ENCODE assay signal across 8 cellular contexts in the genomic region with DNA sequence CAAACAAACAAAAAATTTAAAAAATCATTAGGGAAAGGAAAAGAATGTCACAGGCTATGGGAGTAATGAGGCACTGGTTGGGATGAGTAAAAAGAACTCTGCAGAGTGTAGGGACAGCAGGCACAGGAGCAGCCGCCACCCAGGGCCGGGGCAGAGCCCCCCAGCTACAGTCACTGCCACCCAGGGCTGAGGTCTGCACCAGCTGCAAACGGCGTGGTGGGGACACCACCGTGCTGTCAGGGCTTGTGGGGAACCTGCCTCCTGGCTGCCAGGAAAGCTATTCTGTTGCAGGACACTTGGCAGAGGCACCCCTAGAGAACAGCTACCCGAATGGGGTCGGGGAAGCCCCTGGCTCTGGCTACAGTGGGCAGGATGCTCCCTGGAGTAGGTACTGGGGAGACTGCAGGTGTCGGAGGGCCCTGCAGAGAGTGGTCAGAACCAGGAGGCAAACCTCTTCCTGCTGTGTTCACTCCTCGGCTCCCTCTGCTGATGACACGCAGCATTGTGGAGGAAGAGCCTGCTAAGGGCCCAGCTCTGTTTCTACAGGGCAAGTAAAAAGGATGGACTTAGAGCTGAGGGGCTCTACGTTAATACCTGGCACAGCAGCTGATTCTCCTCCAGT. TPM values are rescaled to one million over a fixed set of nuclear protein-coding genes. Genes with fewer than 3 reads are reported as not detected.
DNase-seq lines count a peak whose midpoint lies in the region; ATAC-seq and TF ChIP-seq lines count a peak whose summit lies in the region.

No MANE protein-coding gene starts in this region.

- POLR2A ChIA-PET in MCF 10A (lab: Yijun Ruan, JAX): interaction anchor here (1.0 to 1.1 kb wide), 2 partner anchors 92 to 109 kb away, joined by 3 to 5 read pairs; no protein-coding TSS in a partner anchor

- CTCF ChIA-PET in MCF 10A (lab: Yijun Ruan, JAX): interaction anchor here (0.5 to 1.5 kb wide), 8 partner anchors 19 to 358 kb away, joined by 3 to 5 read pairs (median 3); no protein-coding TSS in a partner anchor

- no peaks in the 10 kb centered on the region for H3K4me1 Mint-ChIP-seq in MCF 10A (ENCODE audit: insufficient read depth, unreplicated experiment)
- no peaks in the 10 kb centered on the region for H3K4me1 Mint-ChIP-seq in activated T-helper 17 cell treated with anti-CD3 and anti-CD28 coated beads, Interleukin-2, amount 50 U/mL, for 72 hours

- BruUV-seq in MCF 10A (replicated peaks; lab: Mats Ljungman, UMichigan): no TSS peak

- ATAC-seq in activated T-helper 17 cell treated with anti-CD3 and anti-CD28 coated beads, Interleukin-2, amount 50 U/mL, for 72 hours (replicated peaks): peak; percentile 23
- ATAC-seq in GM21737 (IDR thresholded peaks at IDR 0.05; ENCODE audit: unreplicated experiment): no peak
- no peak for ATAC-seq in HG02588 (IDR thresholded peaks at IDR 0.05; ENCODE audit: unreplicated experiment)
- ATAC-seq in HG02610 (IDR thresholded peaks at IDR 0.05; ENCODE audit: unreplicated experiment): no peak

- no peak for TF ChIP-seq POLR2A in breast epithelium (IDR thresholded peaks at IDR 0.05)

- no peak overlapping the region for H3K4me3 ChIP-seq in breast epithelium

- no peaks in the 10 kb centered on the region for H3K9me3 ChIP-seq in breast epithelium

- no peaks in the 10 kb centered on the region for H3K36me3 ChIP-seq in breast epithelium

- peak; percentile 39 for TF ChIP-seq CTCF in MCF 10A (IDR thresholded peaks at IDR 0.05; ENCODE audit: unreplicated experiment)
- no peak for TF ChIP-seq CTCF in breast epithelium (IDR thresholded peaks at IDR 0.05)

- DNase-seq in MCF 10A (ENCODE audit: unreplicated experiment): peak; percentile 51
- no peak for DNase-seq in breast epithelium (ENCODE audit: low spot score in 2 of 2)
- DNase-seq in Kasumi-1 (lab: John Stamatoyannopoulos, UW): peak; percentile 3 to 37
- DNase-seq in iris pigment epithelial cell (ENCODE audit: low read depth): peak; percentile 50

- H3K27me3 Mint-ChIP-seq in MCF 10A (ENCODE audit: insufficient read depth, unreplicated experiment): no peaks in the 10 kb centered on the region
- no peaks in the 10 kb centered on the region for H3K27me3 Mint-ChIP-seq in activated T-helper 17 cell treated with anti-CD3 and anti-CD28 coated beads, Interleukin-2, amount 50 U/mL, for 72 hours

- intact Hi-C loops in MCF 10A (cut with micrococcal nuclease): loop anchor here (1.0 to 10.0 kb wide), 3 partner anchors 17 to 108 kb away; a partner anchor contains a TSS
- intact Hi-C loops in breast epithelium (cut with DNase I; ENCODE audit: low total_unique reads): no loop called here

- no peaks in the 10 kb centered on the region for H3K9me3 Mint-ChIP-seq in MCF 10A (ENCODE audit: unreplicated experiment)
- H3K9me3 Mint-ChIP-seq in activated T-helper 17 cell treated with anti-CD3 and anti-CD28 coated beads, Interleukin-2, amount 50 U/mL, for 72 hours: no peaks in the 10 kb centered on the region

- peaks cover 46% of the 10 kb centered on the region for H3K36me3 Mint-ChIP-seq in MCF 10A (ENCODE audit: insufficient read depth, unreplicated experiment)
- H3K36me3 Mint-ChIP-seq in activated T-helper 17 cell treated with anti-CD3 and anti-CD28 coated beads, Interleukin-2, amount 50 U/mL, for 72 hours (ENCODE audit: low read depth): peaks cover 2% of the 10 kb centered on the region

- no peaks in the 10 kb centered on the region for H3K4me1 ChIP-seq in breast epithelium

- no peaks in the 10 kb centered on the region for H3K27me3 ChIP-seq in breast epithelium

- H3K27ac Mint-ChIP-seq in MCF 10A (ENCODE audit: low read depth, unreplicated experiment): no peak overlapping the region
- no peak overlapping the region for H3K27ac Mint-ChIP-seq in activated T-helper 17 cell treated with anti-CD3 and anti-CD28 coated beads, Interleukin-2, amount 50 U/mL, for 72 hours

- no peak overlapping the region for H3K27ac ChIP-seq in breast epithelium

- H3K4me3 Mint-ChIP-seq in MCF 10A (ENCODE audit: unreplicated experiment): no peak overlapping the region
- H3K4me3 Mint-ChIP-seq in activated T-helper 17 cell treated with anti-CD3 and anti-CD28 coated beads, Interleukin-2, amount 50 U/mL, for 72 hours: no peak overlapping the region

RNA-seq across cellular contexts. Expression of a gene that starts 32.3 kb away (rescaled TPM):
- total RNA-seq in MCF 10A (2022) (68.2 and 81.1 TPM in 2 replicates), breast epithelium (10 to 100 TPM; 15.4 to 27.2 (median 15.5) TPM)
- 100 to 1,000 TPM in 1 of 2 donors, 10 to 100 TPM in 1; 61.1 to 117 TPM for total RNA-seq in activated T-helper 17 cell treated with anti-CD3 and anti-CD28 coated beads, Interleukin-2, amount 50 U/mL, for 72 hours

Comparison
In these comparisons a context has a peak if more than half of its experiments do, and no peak if none do; other contexts are left out.
1. DNase-seq: peak in MCF 10A (single experiment), Kasumi-1 (2 of 2) and iris pigment epithelial cell (single experiment); none in breast epithelium (0 of 2).